In the genomic region with DNA sequence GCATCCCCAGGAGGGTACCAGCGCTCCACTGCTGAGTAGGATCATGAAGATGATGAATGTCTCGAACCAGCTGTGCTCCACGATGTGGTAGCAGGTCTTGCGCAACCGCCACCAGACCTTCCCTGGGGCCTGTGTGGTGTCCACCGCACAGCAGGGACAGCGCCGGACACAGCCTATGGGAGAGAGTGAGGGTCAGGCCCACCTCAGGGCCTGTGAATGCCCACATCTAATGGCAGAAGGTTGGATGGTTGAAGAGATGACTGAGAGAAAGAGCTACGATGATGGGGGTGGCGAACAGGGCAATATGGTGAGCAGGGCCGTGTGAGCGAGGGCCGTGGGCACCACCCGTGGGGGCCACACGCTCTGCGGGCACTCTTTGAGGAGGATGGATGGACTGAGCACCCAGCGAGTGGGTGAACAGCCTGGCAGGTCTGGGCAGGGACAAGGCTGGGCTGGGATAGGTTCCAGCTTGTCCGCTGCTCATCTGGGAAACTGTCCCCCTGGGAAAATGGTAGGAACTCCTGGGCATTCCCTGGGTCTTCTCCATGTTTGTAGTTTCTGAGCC, we compare ENCODE assay signal across 1 cellular context.
TF ChIP-seq lines count a peak whose summit lies in the region.

No MANE protein-coding gene starts in this region.

TF ChIP-seq in H1, 55 proteins besides CTCF, POLR2A, EP300 and RAD21:
- TF ChIP-seq HDAC2 (IDR thresholded peaks at IDR 0.05; ENCODE audit: borderline replicate concordance in 1 of 2, low read depth in 2 of 2, low read length in 2 of 2): no peak
- TF ChIP-seq SIX5 (IDR thresholded peaks at IDR 0.05; ENCODE audit: low read depth, low read length): no peak
- TF ChIP-seq KDM5A (IDR thresholded peaks at IDR 0.05; ENCODE audit: low read length): no peak
- TF ChIP-seq CEBPB (IDR thresholded peaks at IDR 0.05; ENCODE audit: low read depth, low read length): peak; percentile 80
